In the genomic region with DNA sequence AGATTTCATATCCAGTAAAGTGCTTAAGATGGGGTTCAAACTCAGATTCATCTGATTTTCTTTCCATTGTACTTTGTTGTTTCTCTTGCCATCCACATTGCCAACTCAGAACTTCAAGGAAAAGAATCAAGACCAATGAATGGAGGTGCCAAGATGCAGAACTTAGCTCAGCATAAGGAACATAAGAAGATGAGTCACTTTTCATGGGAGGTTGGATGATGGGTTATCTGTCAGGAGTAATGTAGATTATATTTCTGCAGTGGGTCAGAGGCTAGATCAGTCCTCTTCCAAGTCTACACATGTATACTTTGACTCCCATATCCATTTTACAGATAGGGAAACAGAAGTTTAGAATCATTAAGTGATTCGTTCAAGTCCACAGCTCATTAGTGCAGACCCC, we compare ENCODE assay signal across 25 cellular contexts. TPM values are rescaled to one million over a fixed set of nuclear protein-coding genes. Genes with fewer than 3 reads are reported as not detected.
DNase-seq lines count a peak whose midpoint lies in the region; ATAC-seq, FAIRE-seq and TF ChIP-seq lines count a peak whose summit lies in the region.
"Had no signal": no experiment of that assay in that cellular context is flagged by ENCODE, and none has a peak within 500 bp of the region (broad histone marks: within the 10 kb centered on the region; RNA-seq: fewer than 3 reads in every experiment).

No MANE protein-coding gene starts in this region.

- H4K8ac ChIP-seq in IMR-90 (ENCODE audit: low read depth in 2 of 2, low read length in 2 of 2): no peak overlapping the region

- H3K36me3 ChIP-seq in IMR-90 (ENCODE audit: control insufficient read depth, insufficient read depth, low read length) (no peaks in the 10 kb centered on the region), brain microvascular endothelial cell (replicated peaks) (no peaks in the 10 kb centered on the region), uterus (no peaks in the 10 kb centered on the region), transverse colon (no peaks in the 10 kb centered on the region), OCI-LY7 (ENCODE audit: insufficient read depth, low read length) (no peaks in the 10 kb centered on the region)
- H3K36me3 ChIP-seq: HAP-1, MG63 had no signal

- BruUV-seq in IMR-90 (replicated peaks; lab: Mats Ljungman, UMichigan) (no TSS peak), OCI-LY7 (replicated peaks; lab: Mats Ljungman, UMichigan) (no TSS peak)

- H3K23ac ChIP-seq in IMR-90 (ENCODE audit: low read depth, low read length): no peak overlapping the region

- FAIRE-seq in RCC 7860 (lab: Jason Lieb, UNC): no peak
- FAIRE-seq: G401.6, HTR-8/SVneo had no signal

- H2BK20ac ChIP-seq in IMR-90 (ENCODE audit: low read depth, low read length): no peak overlapping the region

- TF ChIP-seq CTCF in IMR-90 (conservative IDR thresholded peaks at IDR 0.05; ENCODE audit: low read depth, low read length): no peak
- TF ChIP-seq CTCF in brain microvascular endothelial cell (IDR thresholded peaks at IDR 0.05; ENCODE audit: low read depth, low read length, missing control alignments): no peak
- TF ChIP-seq CTCF in uterus (IDR thresholded peaks at IDR 0.05): no peak
- TF ChIP-seq CTCF in transverse colon (IDR thresholded peaks at IDR 0.05): no peak
- TF ChIP-seq CTCF in OCI-LY7 (conservative IDR thresholded peaks at IDR 0.05; ENCODE audit: low read length): no peak
- TF ChIP-seq CTCF in activated CD8-positive, alpha-beta T cell treated with anti-CD3 and anti-CD28 coated beads for 36 hours (IDR thresholded peaks at IDR 0.05): no peak

- no peaks in the 10 kb centered on the region for H3K36me3 Mint-ChIP-seq in activated CD8-positive, alpha-beta T cell treated with anti-CD3 and anti-CD28 coated beads for 36 hours (ENCODE audit: low read depth)
- H3K36me3 Mint-ChIP-seq: IgD-negative memory B cell had no signal

- CTCF ChIA-PET in IMR-90 (lab: Yijun Ruan, JAX) (no interaction called here), OCI-LY7 (lab: Charles Lee; ENCODE audit: unreplicated experiment) (no interaction called here)
- CTCF ChIA-PET in activated CD8-positive, alpha-beta T cell treated with anti-CD3 and anti-CD28 coated beads for 36 hours (lab: Charles Lee): interaction anchor here (3.4 kb wide), 1 partner anchor 16 kb away, joined by 32 read pairs; no protein-coding TSS in a partner anchor

- 0 out of 2 replicates have a peak overlapping the region, but pooled peaks have one; percentile 0 for H3K4ac ChIP-seq in IMR-90 (ENCODE audit: low read depth, low read length)

- H3K4me3 ChIP-seq in IMR-90 (ENCODE audit: insufficient read depth, low read depth, low read length) (no peak overlapping the region), brain microvascular endothelial cell (ENCODE audit: low read depth, low read length) (no peak overlapping the region), uterus (no peak overlapping the region), transverse colon (no peak overlapping the region), OCI-LY7 (ENCODE audit: low read depth, low read length, poor library complexity, severe bottlenecking) (no peak overlapping the region)
- H3K4me3 ChIP-seq: HAP-1, MG63 had no signal

- dilution Hi-C loops in IMR-90 (cut with HindIII; ENCODE audit: low sequenced_read_pairs, unreplicated experiment): no loop called here

- no peak overlapping the region for H3K4me3 Mint-ChIP-seq in activated CD8-positive, alpha-beta T cell treated with anti-CD3 and anti-CD28 coated beads for 36 hours
- H3K4me3 Mint-ChIP-seq: IgD-negative memory B cell had no signal

- POLR2A ChIA-PET in IMR-90 (lab: Charles Lee; ENCODE audit: unreplicated experiment) (no interaction called here), OCI-LY7 (lab: Charles Lee) (interaction anchor here (0.7 to 1.2 kb wide), 3 partner anchors 18 to 55 kb away, joined by 3 to 4 read pairs (median 3); no protein-coding TSS in a partner anchor)
- POLR2A ChIA-PET in activated CD8-positive, alpha-beta T cell treated with anti-CD3 and anti-CD28 coated beads for 36 hours (lab: Charles Lee): no interaction called here

- H3K4me2 ChIP-seq in IMR-90 (ENCODE audit: low read depth, low read length) (no peak overlapping the region), OCI-LY7 (ENCODE audit: low read length) (no peak overlapping the region)

- DNase-seq in IMR-90: peak; percentile 69
- DNase-seq in brain microvascular endothelial cell: no peak
- DNase-seq in left colon: no peak
- DNase-seq in uterus: no peak
- no peak for DNase-seq in transverse colon
- DNase-seq in OCI-LY7 (ENCODE audit: low spot score): no peak
- DNase-seq in activated CD8-positive, alpha-beta T cell treated with anti-CD3 and anti-CD28 coated beads for 36 hours: no peak
- DNase-seq in RCC 7860 (ENCODE audit: low spot score): no peak
- DNase-seq: AML-193, DMS79 treated with DMSO at 0.1 percent for 48 hours, Kasumi-1, MG63, NCI-H1048, NCI-H146, NCI-H2081, NCI-H524, NCI-H82, PC-3, SIG-M5 had no signal

- no peak overlapping the region for H3K14ac ChIP-seq in IMR-90 (replicated peaks; ENCODE audit: low read depth, low read length)

- H2BK15ac ChIP-seq in IMR-90 (ENCODE audit: low read depth, low read length): peak overlapping the region; percentile 15; the same call in 1 of the 3 replicates

- H3K9me1 ChIP-seq in IMR-90 (ENCODE audit: insufficient read depth, low read length): no peaks in the 10 kb centered on the region

- peak overlapping the region; percentile 13 for H2BK5ac ChIP-seq in IMR-90 (ENCODE audit: low read depth, low read length, poor library complexity, severe bottlenecking)

- no peaks in the 10 kb centered on the region for H3K79me1 ChIP-seq in IMR-90 (ENCODE audit: low read depth in 1 of 2, low read length in 2 of 2)

- no peak overlapping the region for H3K27ac ChIP-seq in IMR-90 (ENCODE audit: insufficient read depth, low read length)
- peak overlapping the region; percentile 68 for H3K27ac ChIP-seq in brain microvascular endothelial cell
- H3K27ac ChIP-seq in uterus: peak overlapping the region; percentile 69
- no peak overlapping the region for H3K27ac ChIP-seq in transverse colon
- no peak overlapping the region for H3K27ac ChIP-seq in OCI-LY7 (ENCODE audit: low read depth, low read length, poor library complexity, severe bottlenecking)
- H3K27ac ChIP-seq: C4-2B, RWPE1 had no signal

- H2AK5ac ChIP-seq in IMR-90 (ENCODE audit: low read depth, low read length): no peak overlapping the region

- WGBS in IMR-90 (ENCODE audit: extremely low coverage in 2 of 2, insufficient read length in 1 of 2), 2 experiments: no CpG with 5 or more reads among the region's 1 CpG
- WGBS in transverse colon (ENCODE audit: low coverage in 1 of 2), 2 donors: 80 to 82% methylated on average over 1 of the region's 1 CpG

- no peaks in the 10 kb centered on the region for H3K27me3 Mint-ChIP-seq in activated CD8-positive, alpha-beta T cell treated with anti-CD3 and anti-CD28 coated beads for 36 hours

- no peak overlapping the region for H3K56ac ChIP-seq in IMR-90 (ENCODE audit: extremely low read depth, insufficient read depth, low read length)

- peaks cover 11% of the 10 kb centered on the region for H3K4me1 Mint-ChIP-seq in activated CD8-positive, alpha-beta T cell treated with anti-CD3 and anti-CD28 coated beads for 36 hours (ENCODE audit: low read depth)

- peak overlapping the region; percentile 10; the same call in 1 of the 2 replicates for H2BK120ac ChIP-seq in IMR-90 (ENCODE audit: low read depth, low read length)

- TF ChIP-seq RAD21 in IMR-90 (IDR thresholded peaks at IDR 0.05; ENCODE audit: low read length): no peak

- no peak overlapping the region for H4K5ac ChIP-seq in IMR-90 (ENCODE audit: low read depth, low read length)

- H4K20me1 ChIP-seq in IMR-90 (ENCODE audit: insufficient read depth, low read length) (no peaks in the 10 kb centered on the region), OCI-LY7 (ENCODE audit: insufficient read depth, low read length) (no peaks in the 10 kb centered on the region)

- no peak for TF ChIP-seq POLR2A in IMR-90 (IDR thresholded peaks at IDR 0.05; ENCODE audit: low read depth, low read length)
- TF ChIP-seq POLR2A in uterus (IDR thresholded peaks at IDR 0.05): no peak
- TF ChIP-seq POLR2A in transverse colon (IDR thresholded peaks at IDR 0.05): no peak

- no peaks in the 10 kb centered on the region for H3K27me3 ChIP-seq in IMR-90 (ENCODE audit: control insufficient read depth, insufficient read depth, low read length)
- H3K27me3 ChIP-seq in brain microvascular endothelial cell (replicated peaks): no peaks in the 10 kb centered on the region
- no peaks in the 10 kb centered on the region for H3K27me3 ChIP-seq in uterus
- no peaks in the 10 kb centered on the region for H3K27me3 ChIP-seq in transverse colon
- H3K27me3 ChIP-seq: MG63 had no signal

- H3K9me3 ChIP-seq in IMR-90 (ENCODE audit: control insufficient read depth, insufficient read depth, low read length): no peaks in the 10 kb centered on the region
- no peaks in the 10 kb centered on the region for H3K9me3 ChIP-seq in uterus
- no peaks in the 10 kb centered on the region for H3K9me3 ChIP-seq in transverse colon
- H3K9me3 ChIP-seq in OCI-LY7 (ENCODE audit: low read length): no peaks in the 10 kb centered on the region
- H3K9me3 ChIP-seq: HAP-1, MG63 had no signal

- no peak overlapping the region for H3K18ac ChIP-seq in IMR-90 (ENCODE audit: low read depth, low read length)

- ATAC-seq in IMR-90 (ENCODE audit: low read depth) (peak; percentile 24; the same call in 1 of the 2 replicates), left colon (peak; percentile 14)
- no peak for ATAC-seq in activated CD8-positive, alpha-beta T cell treated with anti-CD3 and anti-CD28 coated beads for 36 hours
- ATAC-seq: PC-3 had no signal

- H3K27ac Mint-ChIP-seq in activated CD8-positive, alpha-beta T cell treated with anti-CD3 and anti-CD28 coated beads for 36 hours: no peak overlapping the region
- H3K27ac Mint-ChIP-seq: IgD-negative memory B cell had no signal

- H2AK9ac ChIP-seq in IMR-90 (replicated peaks; ENCODE audit: low read depth, low read length, poor library complexity): no peak overlapping the region

- H3K9ac ChIP-seq in IMR-90 (ENCODE audit: low read depth, low read length): no peak overlapping the region

- TF ChIP-seq EP300 in transverse colon (IDR thresholded peaks at IDR 0.05; ENCODE audit: low read depth): no peak

- H3K4me1 ChIP-seq in IMR-90 (ENCODE audit: control insufficient read depth, insufficient read depth, low read length) (peaks cover 3% of the 10 kb centered on the region; the same call in 1 of the 2 replicates), uterus (peaks cover 0 to 5% of the 10 kb centered on the region in 2 donors), transverse colon (peaks cover 4 to 58% (median 25%) of the 10 kb centered on the region in 4 donors), OCI-LY7 (ENCODE audit: insufficient read depth, low read length, poor library complexity, severe bottlenecking) (peaks cover 21% of the 10 kb centered on the region)

- intact Hi-C loops in IMR-90 (cut with micrococcal nuclease) (no loop called here), left colon (cut with DNase I, micrococcal nuclease) (no loop called here), uterus (cut with DNase I; ENCODE audit: low total_unique reads) (no loop called here), transverse colon (cut with DNase I; ENCODE audit: low total_unique reads) (no loop called here), OCI-LY7 (cut with micrococcal nuclease; ENCODE audit: unreplicated experiment) (no loop called here)
- intact Hi-C loops in activated CD8-positive, alpha-beta T cell treated with anti-CD3 and anti-CD28 coated beads for 36 hours (cut with micrococcal nuclease): no loop called here

- in situ Hi-C loops in IMR-90 (cut with MboI; ENCODE audit: low sequenced_read_pairs): no loop called here
- in situ Hi-C loops in brain microvascular endothelial cell (cut with HindIII; ENCODE audit: low pct_ligation_motif_present, low sequenced_read_pairs): no loop called here
- in situ Hi-C loops in transverse colon (cut with MboI; ENCODE audit: low pct_ligation_motif_present in 1 of 4, low pct_unique_long_range_greater_than_20kb in 1 of 4, low sequenced_read_pairs in 3 of 4): loop anchor here in 1 of 4 donors (25.0 kb wide), 1 partner anchor 106 kb away; no protein-coding TSS in a partner anchor

- no peaks in the 10 kb centered on the region for H3K79me2 ChIP-seq in OCI-LY7 (ENCODE audit: insufficient read depth, low read depth, low read length)

- H3K9me2 ChIP-seq in OCI-LY7 (ENCODE audit: insufficient read depth, low read length): no peaks in the 10 kb centered on the region

- no peak overlapping the region for H4K91ac ChIP-seq in IMR-90 (ENCODE audit: insufficient read depth, low read depth, low read length)

- H2AFZ ChIP-seq in IMR-90 (replicated peaks; ENCODE audit: low read length, poor library complexity): no peak overlapping the region
- no peak overlapping the region for H2AFZ ChIP-seq in OCI-LY7 (ENCODE audit: low read length)

- no peaks in the 10 kb centered on the region for H3K9me3 Mint-ChIP-seq in activated CD8-positive, alpha-beta T cell treated with anti-CD3 and anti-CD28 coated beads for 36 hours

RNA-seq across cellular contexts. Expression of gene ADD3, which starts 14.2 kb away (rescaled TPM):
- 137 and 212 TPM in 2 replicates for total RNA-seq in IMR-90 (2012; rRNA removed)
- 138 and 153 TPM in 2 replicates for polyA plus RNA-seq in IMR-90 (2012; rRNA removed)
- polyA plus RNA-seq in IMR-90 (2012; cell fraction: cytosol; rRNA removed): 10.8 and 15.8 TPM in 2 replicates
- 20.6 and 239 TPM in 2 replicates for polyA plus RNA-seq in IMR-90 (2012; cell fraction: nucleus; rRNA removed; ENCODE audit: low replicate concordance)
- 100 to 1,000 TPM; 139 to 143 TPM for total RNA-seq in left colon
- 100 to 1,000 TPM in 2 of 4 donors, 10 to 100 TPM in 2; 55.0 to 935 (median 92.6) TPM for total RNA-seq in uterus
- total RNA-seq in transverse colon: 100 to 1,000 TPM; 175 to 342 (median 258) TPM
- total RNA-seq in OCI-LY7 (2014; rRNA removed; shearing (Covaris generic)): 53.3 and 75.8 TPM in 2 replicates
- total RNA-seq in OCI-LY7 (2022): 89.7 and 100 TPM in 2 replicates
- 10 to 100 TPM; 66.8 to 77.0 TPM for total RNA-seq in activated CD8-positive, alpha-beta T cell treated with anti-CD3 and anti-CD28 coated beads for 36 hours

Comparison
In these comparisons a context has a peak if more than half of its experiments do, and no peak if none do; other contexts are left out.
1. H3K27ac ChIP-seq: peak in brain microvascular endothelial cell (single experiment) and uterus (2 of 2); none in IMR-90 (single experiment), transverse colon (0 of 4) and OCI-LY7 (single experiment).